ENCODE assay signal across 14 cellular contexts in genomic region chr9:98231770-98232478, GRCh38. TPM values are rescaled to one million over a fixed set of nuclear protein-coding genes. Genes with fewer than 3 reads are reported as not detected.
A peak's percentile ranks its signal among the peaks of the same experiment; 100 is the strongest.
DNase-seq lines count a peak whose midpoint lies in the region; ATAC-seq, FAIRE-seq and TF ChIP-seq lines count a peak whose summit lies in the region.
"Had no signal": no experiment of that assay in that cellular context is flagged by ENCODE, and none has a peak within 500 bp of the region (broad histone marks: within the 10 kb centered on the region; RNA-seq: fewer than 3 reads in every experiment).

No MANE protein-coding gene starts in this region.

- H3K36me3 Mint-ChIP-seq in effector memory CD8-positive, alpha-beta T cell (ENCODE audit: insufficient read depth), result peaks cover 3% of the 10 kb centered on the region
- H3K36me3 Mint-ChIP-seq in WTC11, result peaks cover 43% of the 10 kb centered on the region

- TF ChIP-seq CTCF in bronchial epithelial cell (IDR thresholded peaks at IDR 0.05; ENCODE audit: insufficient read depth, low read length, severe bottlenecking) (no peak), WTC11 (IDR thresholded peaks at IDR 0.05) (no peak)

- no peak overlapping the region for H3K27ac Mint-ChIP-seq in effector memory CD8-positive, alpha-beta T cell
- no peak overlapping the region for H3K27ac Mint-ChIP-seq in WTC11
- H3K27ac Mint-ChIP-seq: natural killer cell had no signal

- peaks cover 0 to 2% of the 10 kb centered on the region in 2 donors for H3K4me1 Mint-ChIP-seq in effector memory CD8-positive, alpha-beta T cell (ENCODE audit: low read depth in 2 of 2)
- 0 out of 2 replicates have a peak, but pooled peaks cover 3% of the 10 kb centered on the region for H3K4me1 Mint-ChIP-seq in WTC11
- H3K4me1 Mint-ChIP-seq: natural killer cell had no signal

- no peak overlapping the region for H3K4me3 Mint-ChIP-seq in effector memory CD8-positive, alpha-beta T cell
- H3K4me3 Mint-ChIP-seq in WTC11, result no peak overlapping the region
- H3K4me3 Mint-ChIP-seq: dendritic cell treated with granulocyte-macrophage colony-stimulating factor and Interleukin-4, amounts not matched to agents 40 ng/mL and 50 ng/mL, for 4 days; natural killer cell had no signal

- no peaks in the 10 kb centered on the region for H3K9me3 Mint-ChIP-seq in effector memory CD8-positive, alpha-beta T cell
- H3K9me3 Mint-ChIP-seq in WTC11, result no peaks in the 10 kb centered on the region
- H3K9me3 Mint-ChIP-seq: dendritic cell treated with granulocyte-macrophage colony-stimulating factor and Interleukin-4, amounts not matched to agents 40 ng/mL and 50 ng/mL, for 4 days; natural killer cell had no signal

- CTCF ChIA-PET in WTC11 (lab: Charles Lee), result interaction anchor here (0.6 to 1.4 kb wide), 3 partner anchors 10 to 134 kb away, joined by 3 to 5 read pairs (median 4); partner anchors contain the start of gene TBC1D2

- H3K27me3 ChIP-seq in ACC112 (ENCODE audit: insufficient read depth, low read length) (no peaks in the 10 kb centered on the region), bronchial epithelial cell (ENCODE audit: control insufficient read depth, insufficient read depth, low read length) (no peaks in the 10 kb centered on the region)
- H3K27me3 ChIP-seq: testis had no signal

- DNase-seq in HS-5 (ENCODE audit: low read depth) (peak; percentile 58), bronchial epithelial cell (ENCODE audit: low read depth) (peak; percentile 74), lung microvascular endothelial cell (ENCODE audit: low read depth in 2 of 2) (peak; percentile 51 to 83), WTC11 (ENCODE audit: low spot score) (no peak), activated T-cell treated with anti-CD3 and anti-CD28 coated beads for 4 hours (no peak)
- no peak for DNase-seq in effector memory CD8-positive, alpha-beta T cell
- DNase-seq: activated effector memory CD4-positive, alpha-beta T cell treated with anti-CD3 and anti-CD28 coated beads, Interleukin-2, amount 50 U/mL, for 16 hours; natural killer cell; NCI-H1930; stimulated activated CD4-positive, alpha-beta T cell treated with anti-CD3 and anti-CD28 coated beads, Interleukin-2, amount 100 ng/mL, for 48 hours; testis had no signal

- no peak overlapping the region; the same call in 1 of the 2 replicates for H3K4me3 ChIP-seq in ACC112 (ENCODE audit: low read depth, low read length)
- no peak overlapping the region for H3K4me3 ChIP-seq in bronchial epithelial cell (ENCODE audit: low read depth, low read length)
- H3K4me3 ChIP-seq: testis had no signal

- no peak for FAIRE-seq in bronchial epithelial cell (lab: Jason Lieb, UNC)

- H3K79me2 ChIP-seq in ACC112 (ENCODE audit: control insufficient read depth, insufficient read depth, low read length, unreplicated experiment), result no peaks in the 10 kb centered on the region

- peaks cover 24% of the 10 kb centered on the region for H3K4me1 ChIP-seq in ACC112 (ENCODE audit: control insufficient read depth, insufficient read depth, low read length, unreplicated experiment)
- H3K4me1 ChIP-seq: testis had no signal

- peak overlapping the region; percentile 51 for H3K27ac ChIP-seq in ACC112 (ENCODE audit: low read depth, low read length)
- H3K27ac ChIP-seq: testis had no signal

- POLR2A ChIA-PET in WTC11 (lab: Charles Lee), result no interaction called here

- H3K36me3 ChIP-seq in ACC112 (ENCODE audit: insufficient read depth, low read length) (peaks cover 42% of the 10 kb centered on the region), bronchial epithelial cell (ENCODE audit: control insufficient read depth, insufficient read depth, low read length) (peaks cover 34% of the 10 kb centered on the region)

- H3K27me3 Mint-ChIP-seq in effector memory CD8-positive, alpha-beta T cell, result no peaks in the 10 kb centered on the region
- no peaks in the 10 kb centered on the region for H3K27me3 Mint-ChIP-seq in WTC11 (ENCODE audit: low read depth)
- H3K27me3 Mint-ChIP-seq: dendritic cell treated with granulocyte-macrophage colony-stimulating factor and Interleukin-4, amounts not matched to agents 40 ng/mL and 50 ng/mL, for 4 days had no signal

- ATAC-seq in effector memory CD8-positive, alpha-beta T cell (replicated peaks), result no peak
- ATAC-seq in WTC11, result no peak
- ATAC-seq in activated CD4-positive, CD25-positive, alpha-beta regulatory T cell treated with anti-CD3 and anti-CD28 coated beads, Interleukin-2, amount 50 U/mL, for 24 hours, result no peak

- no peak overlapping the region for H2AFZ ChIP-seq in ACC112 (ENCODE audit: low read length, unreplicated experiment)

TF ChIP-seq in WTC11, 78 proteins besides CTCF, POLR2A, EP300 and RAD21:
- TF ChIP-seq TEAD1 (CRISPR knock-in tag; IDR thresholded peaks at IDR 0.05) (no peak), NR2C2 (CRISPR knock-in tag; IDR thresholded peaks at IDR 0.05) (no peak), CREB1 (CRISPR knock-in tag; IDR thresholded peaks at IDR 0.05) (no peak), CBFB (CRISPR knock-in tag; IDR thresholded peaks at IDR 0.05; ENCODE audit: low read depth) (no peak), SMAD4 (CRISPR knock-in tag; IDR thresholded peaks at IDR 0.05) (no peak), NR3C1 (CRISPR knock-in tag; conservative IDR thresholded peaks at IDR 0.05; ENCODE audit: low read depth) (no peak), ATF3 (CRISPR knock-in tag; conservative IDR thresholded peaks at IDR 0.05) (no peak), ZNF532 (CRISPR knock-in tag; IDR thresholded peaks at IDR 0.05; ENCODE audit: borderline replicate concordance) (no peak), PRRX2 (CRISPR knock-in tag; IDR thresholded peaks at IDR 0.05) (no peak), ATF2 (CRISPR knock-in tag; IDR thresholded peaks at IDR 0.05; ENCODE audit: borderline replicate concordance, low read depth) (no peak)

RNA-seq across cellular contexts. Expression of gene TBC1D2, which starts 23.5 kb away (rescaled TPM):
- total RNA-seq in bronchial epithelial cell (46.0 and 54.0 TPM in 2 replicates), lung microvascular endothelial cell (0.99 and 1.5 TPM in 2 replicates), WTC11 (2021) (10.6 to 11.4 TPM (median 11.1 TPM) in 3 replicates)

RNA-seq across cellular contexts. Expression of gene CORO2A, which starts 39.5 kb away (rescaled TPM):
- 22.1 and 34.7 TPM in 2 replicates for total RNA-seq in bronchial epithelial cell
- 0.20 and 0.22 TPM in 2 replicates for total RNA-seq in lung microvascular endothelial cell
- total RNA-seq in WTC11 (2021), result 32.5 to 37.0 TPM (median 35.9 TPM) in 3 replicates

Comparison
In these comparisons a context has a peak if more than half of its experiments do, and no peak if none do; other contexts are left out.
1. DNase-seq: peak in HS-5 (single experiment), bronchial epithelial cell (single experiment) and lung microvascular endothelial cell (2 of 2); none in effector memory CD8-positive, alpha-beta T cell (0 of 3), WTC11 (single experiment) and activated T-cell treated with anti-CD3 and anti-CD28 coated beads for 4 hours (single experiment).
2. RNA of gene CORO2A, which starts 39.5 kb away (total RNA-seq): 32.5 to 37.0 TPM in WTC11 and 22.1 to 34.7 TPM in bronchial epithelial cell; 0.20 to 0.22 TPM in lung microvascular endothelial cell; every median in the first group is over 10 times any median in the second.